Comparison of ENCODE assay signal across 27 cellular contexts in genomic region chr15:57387011-57387410, GRCh38. TPM values are rescaled to one million over a fixed set of nuclear protein-coding genes. Genes with fewer than 3 reads are reported as not detected.
DNase-seq lines count a peak whose midpoint lies in the region; ATAC-seq and TF ChIP-seq lines count a peak whose summit lies in the region.
"Had no signal": no experiment of that assay in that cellular context is flagged by ENCODE, and none has a peak within 500 bp of the region (broad histone marks: within the 10 kb centered on the region; RNA-seq: fewer than 3 reads in every experiment).

No MANE protein-coding gene starts in this region.

- no peak for TF ChIP-seq CTCF in WTC11 (IDR thresholded peaks at IDR 0.05)
- TF ChIP-seq CTCF in nephron (IDR thresholded peaks at IDR 0.05; ENCODE audit: unreplicated experiment in 3 of 3): no peak
- no peak for TF ChIP-seq CTCF in uterus (IDR thresholded peaks at IDR 0.05)

- ATAC-seq in WTC11 (no peak), GM18870 (IDR thresholded peaks at IDR 0.05; ENCODE audit: unreplicated experiment) (no peak), Right ventricle myocardium superior (ENCODE audit: poor library complexity) (no peak)
- ATAC-seq: activated CD4-positive, CD25-positive, alpha-beta regulatory T cell treated with anti-CD3 and anti-CD28 coated beads, Interleukin-2, amount 50 U/mL, for 24 hours; activated T-cell treated with anti-CD3 and anti-CD28 coated beads, Interleukin-2, amount 50 U/mL, for 72 hours; effector memory CD8-positive, alpha-beta T cell; esophagus mucosa; K562; stimulated activated naive CD8-positive, alpha-beta T cell treated with anti-CD3 and anti-CD28 coated beads, Interleukin-15, amount 100 ng/mL, for 72 hours; T-helper 17 cell had no signal

- TF ChIP-seq POLR2A in uterus (IDR thresholded peaks at IDR 0.05): no peak

- no peaks in the 10 kb centered on the region for H3K27me3 Mint-ChIP-seq in WTC11 (ENCODE audit: low read depth)
- peaks cover 9% of the 10 kb centered on the region for H3K27me3 Mint-ChIP-seq in nephron (ENCODE audit: low read depth)
- H3K27me3 Mint-ChIP-seq: stimulated activated naive CD8-positive, alpha-beta T cell treated with anti-CD3 and anti-CD28 coated beads, Interleukin-15, amount 100 ng/mL, for 72 hours had no signal

- H3K4me1 Mint-ChIP-seq in WTC11: peaks cover 93% of the 10 kb centered on the region
- peaks cover 60% of the 10 kb centered on the region for H3K4me1 Mint-ChIP-seq in nephron
- H3K4me1 Mint-ChIP-seq: stimulated activated naive CD8-positive, alpha-beta T cell treated with anti-CD3 and anti-CD28 coated beads, Interleukin-15, amount 100 ng/mL, for 72 hours; T-helper 17 cell had no signal

- no peaks in the 10 kb centered on the region for H3K9me3 ChIP-seq in uterus
- H3K9me3 ChIP-seq: Caco-2, SK-N-SH, tibial nerve had no signal

- CTCF ChIA-PET in WTC11 (lab: Charles Lee): interaction anchor here (0.8 to 2.3 kb wide), 12 partner anchors 10 to 173 kb away, joined by 3 to 16 read pairs (median 6); partner anchors contain the start of gene CGNL1

- no peaks in the 10 kb centered on the region for H3K36me3 ChIP-seq in uterus
- H3K36me3 ChIP-seq: tibial nerve had no signal

- H3K9me3 Mint-ChIP-seq in WTC11 (peaks cover 5% of the 10 kb centered on the region; the same call in 1 of the 2 replicates), nephron (no peaks in the 10 kb centered on the region)
- H3K9me3 Mint-ChIP-seq: activated CD4-positive, alpha-beta memory T cell treated with anti-CD3 and anti-CD28 coated beads for 36 hours; activated T-cell treated with anti-CD3 and anti-CD28 coated beads, Interleukin-2, amount 50 U/mL, for 72 hours; HFFc6 had no signal

- peak overlapping the region; percentile 70 to 76 for H3K27ac ChIP-seq in uterus

- no peaks in the 10 kb centered on the region for H3K27me3 ChIP-seq in uterus
- H3K27me3 ChIP-seq: tibial nerve had no signal

- DNase-seq in WTC11 (ENCODE audit: low spot score): no peak
- DNase-seq in uterus: no peak
- DNase-seq in epidermal melanocyte (ENCODE audit: insufficient read length, low spot score): no peak
- DNase-seq in Right ventricle myocardium superior: no peak
- DNase-seq: activated CD4-positive, alpha-beta memory T cell treated with anti-CD3 and anti-CD28 coated beads for 36 hours; activated T-cell treated with anti-CD3 and anti-CD28 coated beads, Interleukin-2, amount 50 U/mL, for 72 hours; C1 segment of cervical spinal cord; Caco-2; cortex of kidney; DMS53; effector memory CD8-positive, alpha-beta T cell; foreskin fibroblast; head of caudate nucleus; HFFc6; mesenchymal stem cell; NCI-H187; SK-N-SH; stimulated activated CD8-positive, alpha-beta memory T cell treated with anti-CD3 and anti-CD28 coated beads, Interleukin-4, amount 100 ng/mL, for 48 hours; stimulated activated naive CD8-positive, alpha-beta T cell treated with anti-CD3 and anti-CD28 coated beads, Interleukin-15, amount 100 ng/mL, for 72 hours; T-helper 17 cell had no signal

- H3K4me3 Mint-ChIP-seq in WTC11 (peak overlapping the region; percentile 74), nephron (peak overlapping the region in 1 of 3 experiments; percentile 6)
- H3K4me3 Mint-ChIP-seq: activated CD4-positive, alpha-beta memory T cell treated with anti-CD3 and anti-CD28 coated beads for 36 hours; activated T-cell treated with anti-CD3 and anti-CD28 coated beads, Interleukin-2, amount 50 U/mL, for 72 hours; effector memory CD8-positive, alpha-beta T cell; HFFc6; stimulated activated naive CD8-positive, alpha-beta T cell treated with anti-CD3 and anti-CD28 coated beads, Interleukin-15, amount 100 ng/mL, for 72 hours; T-helper 17 cell had no signal

- H3K27ac Mint-ChIP-seq in WTC11: peak overlapping the region; percentile 97
- H3K27ac Mint-ChIP-seq in nephron: peak overlapping the region; percentile 88 to 97 (median 93)
- H3K27ac Mint-ChIP-seq: activated CD4-positive, alpha-beta memory T cell treated with anti-CD3 and anti-CD28 coated beads for 36 hours; activated T-cell treated with anti-CD3 and anti-CD28 coated beads, Interleukin-2, amount 50 U/mL, for 72 hours; effector memory CD8-positive, alpha-beta T cell; HFFc6; T-helper 17 cell had no signal

- H3K36me3 Mint-ChIP-seq in WTC11 (peaks cover 10% of the 10 kb centered on the region), nephron (ENCODE audit: low read depth) (peaks cover 8% of the 10 kb centered on the region)
- H3K36me3 Mint-ChIP-seq: activated CD4-positive, alpha-beta memory T cell treated with anti-CD3 and anti-CD28 coated beads for 36 hours had no signal

- H3K4me1 ChIP-seq in uterus: peaks cover 13% of the 10 kb centered on the region in 2 donors

- peak overlapping the region; percentile 48 for H3K4me3 ChIP-seq in iPS-11a (ENCODE audit: low read depth, low read length)
- no peak overlapping the region for H3K4me3 ChIP-seq in uterus
- H3K4me3 ChIP-seq: K562, tibial nerve had no signal

- POLR2A ChIA-PET in WTC11 (lab: Charles Lee): interaction anchor here (1.0 to 1.4 kb wide), 2 partner anchors 10 to 41 kb away, joined by 3 to 10 read pairs; partner anchors contain the start of gene CGNL1

- intact Hi-C loops in uterus (cut with DNase I; ENCODE audit: low total_unique reads) (no loop called here), Right ventricle myocardium superior (cut with DNase I) (no loop called here)

TF ChIP-seq in WTC11, 78 proteins besides CTCF, POLR2A, EP300 and RAD21:
- TF ChIP-seq ZNF416 (CRISPR knock-in tag; IDR thresholded peaks at IDR 0.05) (no peak), IRF1 (CRISPR knock-in tag; IDR thresholded peaks at IDR 0.05) (no peak), RORB (CRISPR knock-in tag; IDR thresholded peaks at IDR 0.05) (no peak), NFE2L1 (CRISPR knock-in tag; IDR thresholded peaks at IDR 0.05) (no peak)
TF ChIP-seq in WTC11: peak in this region for 0.

RNA-seq across cellular contexts. Expression of gene CGNL1, which starts 10.7 kb away (rescaled TPM):
- total RNA-seq in WTC11 (2021): 57.3 to 69.5 TPM (median 67.1 TPM) in 3 replicates
- total RNA-seq in uterus: 10 to 100 TPM; 15.1 to 74.4 (median 31.7) TPM
- total RNA-seq in Right ventricle myocardium superior: 11.2 TPM
- total RNA-seq: activated CD4-positive, alpha-beta memory T cell treated with anti-CD3 and anti-CD28 coated beads for 36 hours; activated T-cell treated with anti-CD3 and anti-CD28 coated beads, Interleukin-2, amount 50 U/mL, for 72 hours; T-helper 17 cell had no signal
